Comparison of ENCODE assay signal across 11 cellular contexts in the genomic region with DNA sequence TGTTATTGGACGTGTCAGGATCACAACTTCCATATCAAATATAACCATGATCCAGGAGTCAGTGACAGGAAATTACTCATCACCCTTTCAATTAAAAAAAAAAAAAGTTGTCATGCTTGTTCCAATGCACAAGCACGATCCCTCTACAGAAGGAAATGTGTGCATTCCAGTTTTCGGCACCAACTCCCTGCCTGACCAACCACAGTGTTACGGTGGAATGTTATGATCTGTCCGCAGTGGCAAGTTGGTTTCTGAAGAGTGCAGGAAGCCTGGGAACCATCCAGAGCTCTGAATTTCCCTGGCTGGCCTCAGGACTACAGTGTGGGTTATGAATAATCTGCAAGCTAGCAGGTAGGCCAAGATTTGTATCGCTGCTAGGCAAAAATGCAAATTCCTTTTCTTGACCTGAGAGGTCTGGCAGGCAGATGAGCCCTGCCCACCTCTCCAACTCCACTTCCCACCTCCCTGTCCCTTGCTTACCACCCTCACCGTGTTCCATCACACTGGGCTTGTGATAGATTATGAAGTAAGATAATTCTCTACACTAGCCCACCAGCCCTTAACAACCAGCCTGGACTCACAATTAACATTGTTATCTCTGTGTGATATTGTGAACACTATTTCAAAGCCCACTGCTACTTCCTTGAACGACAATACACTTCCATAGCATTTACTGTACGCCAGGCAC. TPM values are rescaled to one million over a fixed set of nuclear protein-coding genes. Genes with fewer than 3 reads are reported as not detected.
A peak's percentile ranks its signal among the peaks of the same experiment; 100 is the strongest.
DNase-seq lines count a peak whose midpoint lies in the region; ATAC-seq and TF ChIP-seq lines count a peak whose summit lies in the region.
"Had no signal": no experiment of that assay in that cellular context is flagged by ENCODE, and none has a peak within 500 bp of the region (broad histone marks: within the 10 kb centered on the region; RNA-seq: fewer than 3 reads in every experiment).

No MANE protein-coding gene starts in this region.

- peaks cover 35% of the 10 kb centered on the region for H3K4me1 Mint-ChIP-seq in Calu3 (ENCODE audit: low read depth, unreplicated experiment)

- H3K4me3 ChIP-seq in heart left ventricle = no peak overlapping the region
- no peak overlapping the region for H3K4me3 ChIP-seq in thyroid gland (replicated peaks in 1 of 3)

- peaks cover 4% of the 10 kb centered on the region for H3K36me3 Mint-ChIP-seq in Calu3 (ENCODE audit: insufficient read depth, unreplicated experiment)
- H3K36me3 Mint-ChIP-seq: WTC11 had no signal

- no peaks in the 10 kb centered on the region for H3K36me3 ChIP-seq in heart left ventricle
- H3K36me3 ChIP-seq in thyroid gland = no peaks in the 10 kb centered on the region

- H3K9me3 ChIP-seq in heart left ventricle (no peaks in the 10 kb centered on the region), thyroid gland (no peaks in the 10 kb centered on the region)

- no peak overlapping the region for H3K4me3 Mint-ChIP-seq in Calu3 (ENCODE audit: low read depth, unreplicated experiment)
- H3K4me3 Mint-ChIP-seq: WTC11 had no signal

- no peaks in the 10 kb centered on the region for H3K9me3 Mint-ChIP-seq in Calu3 (ENCODE audit: low read depth, unreplicated experiment)
- H3K9me3 Mint-ChIP-seq: WTC11 had no signal

- H3K27me3 ChIP-seq in heart left ventricle (no peaks in the 10 kb centered on the region), thyroid gland (no peaks in the 10 kb centered on the region)

- H3K27me3 Mint-ChIP-seq in Calu3 (ENCODE audit: unreplicated experiment) = peaks cover 15% of the 10 kb centered on the region

- WGBS in heart left ventricle, 4 donors = 45 to 48% (median 46%) methylated on average over 9 of the region's 9 CpGs
- WGBS in thyroid gland, 2 donors = 49 to 50% methylated on average over 9 of the region's 9 CpGs

- CTCF ChIA-PET in Calu3 (lab: Charles Lee) = interaction anchor here (1.2 kb wide), 1 partner anchor 78 kb away, joined by 4 read pairs; no protein-coding TSS in a partner anchor

- no peak for TF ChIP-seq CTCF in heart left ventricle (IDR thresholded peaks at IDR 0.05)
- TF ChIP-seq CTCF in thyroid gland (IDR thresholded peaks at IDR 0.05) = no peak
- no peak for TF ChIP-seq CTCF in Calu3 (IDR thresholded peaks at IDR 0.05; ENCODE audit: unreplicated experiment)

- intact Hi-C loops in heart left ventricle (cut with DNase I) = no loop called here
- intact Hi-C loops in thyroid gland (cut with DNase I) = no loop called here
- intact Hi-C loops in Calu3 (cut with micrococcal nuclease; ENCODE audit: unreplicated experiment) = no loop called here

- peak; percentile 27 for DNase-seq in HCEC 1CT
- DNase-seq in amniotic epithelial cell (ENCODE audit: low read depth) = peak; percentile 28
- DNase-seq in heart left ventricle = no peak
- DNase-seq in thyroid gland = peak; percentile 64 to 76
- no peak for DNase-seq in Calu3
- DNase-seq in NOMO-1 treated with DMSO at 0.1 percent for 48 hours (lab: John Stamatoyannopoulos, UW; ENCODE audit: unreplicated experiment) = no peak
- DNase-seq: IMR-90, midbrain had no signal

- H3K27ac ChIP-seq in heart left ventricle = peak overlapping the region in 1 of 12 donors; percentile 17
- peak overlapping the region in 1 of 3 donors; percentile 30 for H3K27ac ChIP-seq in thyroid gland

- BruUV-seq in Calu3 (replicated peaks; lab: Mats Ljungman, UMichigan) = no TSS peak

- TF ChIP-seq POLR2A in heart left ventricle (IDR thresholded peaks at IDR 0.05) = no peak
- no peak for TF ChIP-seq POLR2A in thyroid gland (IDR thresholded peaks at IDR 0.05)

- H3K4me1 ChIP-seq in heart left ventricle (peaks cover 0 to 24% (median 4%) of the 10 kb centered on the region in 12 donors), thyroid gland (peaks cover 11 to 30% of the 10 kb centered on the region in 2 donors)

- no peak overlapping the region for H3K27ac Mint-ChIP-seq in Calu3 (ENCODE audit: unreplicated experiment)
- H3K27ac Mint-ChIP-seq: WTC11 had no signal

- peak in 3 of 4 donors; percentile 48 to 73 (median 58) for ATAC-seq in heart left ventricle
- no peak for ATAC-seq in GM18519 (IDR thresholded peaks at IDR 0.05; ENCODE audit: low FRiP score, unreplicated experiment)
- ATAC-seq: WTC11 had no signal

RNA-seq across cellular contexts. Expression of a gene that starts 20.4 kb away (rescaled TPM):
- under 1 TPM in 2 of 9 donors, not detected in 7; 0.20 to 0.66 TPM for total RNA-seq in heart left ventricle
- polyA plus RNA-seq in heart left ventricle = not detected
- 1 to 10 TPM in 2 of 4 donors, under 1 TPM in 2; 0.50 to 4.4 (median 0.96) TPM for total RNA-seq in thyroid gland
- total RNA-seq in Calu3 (2022) = 1.9 and 2.0 TPM in 2 replicates
- total RNA-seq: skeletal muscle tissue had no signal
- polyA plus RNA-seq: IMR-90 had no signal

RNA-seq across cellular contexts. Expression of a gene that starts 52.4 kb away (rescaled TPM):
- total RNA-seq in heart left ventricle (10 to 100 TPM; 22.8 to 36.8 (median 31.8) TPM), thyroid gland (100 to 1,000 TPM in 2 of 4 donors, 10 to 100 TPM in 2; 76.2 to 165 (median 99.0) TPM), Calu3 (2022) (55.7 and 63.4 TPM in 2 replicates)
- polyA plus RNA-seq in heart left ventricle = 10 to 100 TPM in 1 of 2 donors, 1 to 10 TPM in 1; 4.2 to 17.7 TPM

Comparison
In these comparisons a context has a peak if more than half of its experiments do, and no peak if none do; other contexts are left out.
1. DNase-seq: peak in HCEC 1CT (single experiment), amniotic epithelial cell (single experiment) and thyroid gland (2 of 2); none in heart left ventricle (0 of 5), Calu3 (single experiment) and NOMO-1 treated with DMSO at 0.1 percent for 48 hours (single experiment).